In the genomic region with DNA sequence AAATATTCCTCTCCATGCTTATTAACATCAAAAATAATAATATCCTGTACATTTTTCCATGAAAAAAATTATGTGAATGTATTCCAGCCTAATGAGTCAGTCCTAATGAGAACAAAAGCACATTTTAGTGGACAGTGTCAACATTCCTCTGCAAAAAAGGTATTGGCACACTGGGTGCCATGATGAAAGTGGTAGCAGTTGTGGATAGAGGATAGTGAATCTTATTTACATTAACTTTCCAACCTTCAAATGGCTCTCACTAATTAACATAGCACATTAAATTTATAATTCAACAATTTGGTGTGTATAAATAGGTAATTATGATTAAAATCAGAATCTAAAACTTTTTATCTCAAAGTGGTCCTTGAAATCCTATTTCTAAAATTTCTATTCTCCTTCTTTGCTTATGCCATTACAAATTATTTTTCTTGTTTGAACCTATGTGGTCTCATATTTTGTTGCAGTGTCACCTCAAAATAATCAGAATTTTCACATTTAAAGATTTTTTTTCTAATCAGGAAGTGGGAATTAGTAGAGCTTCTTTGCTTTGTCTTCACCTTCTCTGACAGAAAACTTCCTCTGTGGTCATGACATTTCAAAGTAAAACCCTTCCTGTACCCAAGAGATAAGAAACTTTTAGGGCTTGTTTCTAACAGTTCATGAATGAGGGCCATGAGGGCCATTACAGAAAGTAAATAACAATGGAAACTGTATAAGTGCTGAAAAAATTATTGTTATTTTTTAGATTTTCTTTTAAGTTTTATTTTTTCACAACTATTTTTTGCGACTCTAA, we compare ENCODE assay signal across 1 cellular context.
A peak's percentile ranks its signal among the peaks of the same experiment; 100 is the strongest.
TF ChIP-seq lines count a peak whose summit lies in the region.

No MANE protein-coding gene starts in this region.

TF ChIP-seq in K562, 482 proteins besides CTCF, POLR2A, EP300 and RAD21 (continued from another document and continues in another):
- TF ChIP-seq, protein P1, sequence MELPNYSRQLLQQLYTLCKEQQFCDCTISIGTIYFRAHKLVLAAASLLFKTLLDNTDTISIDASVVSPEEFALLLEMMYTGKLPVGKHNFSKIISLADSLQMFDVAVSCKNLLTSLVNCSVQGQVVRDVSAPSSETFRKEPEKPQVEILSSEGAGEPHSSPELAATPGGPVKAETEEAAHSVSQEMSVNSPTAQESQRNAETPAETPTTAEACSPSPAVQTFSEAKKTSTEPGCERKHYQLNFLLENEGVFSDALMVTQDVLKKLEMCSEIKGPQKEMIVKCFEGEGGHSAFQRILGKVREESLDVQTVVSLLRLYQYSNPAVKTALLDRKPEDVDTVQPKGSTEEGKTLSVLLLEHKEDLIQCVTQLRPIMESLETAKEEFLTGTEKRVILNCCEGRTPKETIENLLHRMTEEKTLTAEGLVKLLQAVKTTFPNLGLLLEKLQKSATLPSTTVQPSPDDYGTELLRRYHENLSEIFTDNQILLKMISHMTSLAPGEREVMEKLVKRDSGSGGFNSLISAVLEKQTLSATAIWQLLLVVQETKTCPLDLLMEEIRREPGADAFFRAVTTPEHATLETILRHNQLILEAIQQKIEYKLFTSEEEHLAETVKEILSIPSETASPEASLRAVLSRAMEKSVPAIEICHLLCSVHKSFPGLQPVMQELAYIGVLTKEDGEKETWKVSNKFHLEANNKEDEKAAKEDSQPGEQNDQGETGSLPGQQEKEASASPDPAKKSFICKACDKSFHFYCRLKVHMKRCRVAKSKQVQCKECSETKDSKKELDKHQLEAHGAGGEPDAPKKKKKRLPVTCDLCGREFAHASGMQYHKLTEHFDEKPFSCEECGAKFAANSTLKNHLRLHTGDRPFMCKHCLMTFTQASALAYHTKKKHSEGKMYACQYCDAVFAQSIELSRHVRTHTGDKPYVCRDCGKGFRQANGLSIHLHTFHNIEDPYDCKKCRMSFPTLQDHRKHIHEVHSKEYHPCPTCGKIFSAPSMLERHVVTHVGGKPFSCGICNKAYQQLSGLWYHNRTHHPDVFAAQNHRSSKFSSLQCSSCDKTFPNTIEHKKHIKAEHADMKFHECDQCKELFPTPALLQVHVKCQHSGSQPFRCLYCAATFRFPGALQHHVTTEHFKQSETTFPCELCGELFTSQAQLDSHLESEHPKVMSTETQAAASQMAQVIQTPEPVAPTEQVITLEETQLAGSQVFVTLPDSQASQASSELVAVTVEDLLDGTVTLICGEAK (IDR thresholded peaks at IDR 0.05), result no peak
- TF ChIP-seq, protein P1 (CRISPR knock-in tag; IDR thresholded peaks at IDR 0.05), result no peak
- TF ChIP-seq NEUROD1 (IDR thresholded peaks at IDR 0.05; ENCODE audit: borderline replicate concordance, low read depth, low read length, partially characterized antibody), result peak; percentile 49
- TF ChIP-seq, protein P2, sequence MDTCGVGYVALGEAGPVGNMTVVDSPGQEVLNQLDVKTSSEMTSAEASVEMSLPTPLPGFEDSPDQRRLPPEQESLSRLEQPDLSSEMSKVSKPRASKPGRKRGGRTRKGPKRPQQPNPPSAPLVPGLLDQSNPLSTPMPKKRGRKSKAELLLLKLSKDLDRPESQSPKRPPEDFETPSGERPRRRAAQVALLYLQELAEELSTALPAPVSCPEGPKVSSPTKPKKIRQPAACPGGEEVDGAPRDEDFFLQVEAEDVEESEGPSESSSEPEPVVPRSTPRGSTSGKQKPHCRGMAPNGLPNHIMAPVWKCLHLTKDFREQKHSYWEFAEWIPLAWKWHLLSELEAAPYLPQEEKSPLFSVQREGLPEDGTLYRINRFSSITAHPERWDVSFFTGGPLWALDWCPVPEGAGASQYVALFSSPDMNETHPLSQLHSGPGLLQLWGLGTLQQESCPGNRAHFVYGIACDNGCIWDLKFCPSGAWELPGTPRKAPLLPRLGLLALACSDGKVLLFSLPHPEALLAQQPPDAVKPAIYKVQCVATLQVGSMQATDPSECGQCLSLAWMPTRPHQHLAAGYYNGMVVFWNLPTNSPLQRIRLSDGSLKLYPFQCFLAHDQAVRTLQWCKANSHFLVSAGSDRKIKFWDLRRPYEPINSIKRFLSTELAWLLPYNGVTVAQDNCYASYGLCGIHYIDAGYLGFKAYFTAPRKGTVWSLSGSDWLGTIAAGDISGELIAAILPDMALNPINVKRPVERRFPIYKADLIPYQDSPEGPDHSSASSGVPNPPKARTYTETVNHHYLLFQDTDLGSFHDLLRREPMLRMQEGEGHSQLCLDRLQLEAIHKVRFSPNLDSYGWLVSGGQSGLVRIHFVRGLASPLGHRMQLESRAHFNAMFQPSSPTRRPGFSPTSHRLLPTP (IDR thresholded peaks at IDR 0.05; ENCODE audit: borderline replicate concordance, extremely low read depth, insufficient read length), result no peak
- no peak for TF ChIP-seq ZNF175 (CRISPR knock-in tag; IDR thresholded peaks at IDR 0.05; ENCODE audit: low read depth)
- TF ChIP-seq ZBTB17 (CRISPR knock-in tag; IDR thresholded peaks at IDR 0.05), result no peak
- TF ChIP-seq, protein P3, sequence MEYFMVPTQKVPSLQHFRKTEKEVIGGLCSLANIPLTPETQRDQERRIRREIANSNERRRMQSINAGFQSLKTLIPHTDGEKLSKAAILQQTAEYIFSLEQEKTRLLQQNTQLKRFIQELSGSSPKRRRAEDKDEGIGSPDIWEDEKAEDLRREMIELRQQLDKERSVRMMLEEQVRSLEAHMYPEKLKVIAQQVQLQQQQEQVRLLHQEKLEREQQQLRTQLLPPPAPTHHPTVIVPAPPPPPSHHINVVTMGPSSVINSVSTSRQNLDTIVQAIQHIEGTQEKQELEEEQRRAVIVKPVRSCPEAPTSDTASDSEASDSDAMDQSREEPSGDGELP (CRISPR knock-in tag; IDR thresholded peaks at IDR 0.05; ENCODE audit: borderline replicate concordance), result no peak
- TF ChIP-seq SIX5 (IDR thresholded peaks at IDR 0.05; ENCODE audit: borderline replicate concordance in 1 of 2, insufficient read depth in 1 of 2, low read depth in 1 of 2, low read length in 2 of 2), result no peak
- TF ChIP-seq, protein P4, sequence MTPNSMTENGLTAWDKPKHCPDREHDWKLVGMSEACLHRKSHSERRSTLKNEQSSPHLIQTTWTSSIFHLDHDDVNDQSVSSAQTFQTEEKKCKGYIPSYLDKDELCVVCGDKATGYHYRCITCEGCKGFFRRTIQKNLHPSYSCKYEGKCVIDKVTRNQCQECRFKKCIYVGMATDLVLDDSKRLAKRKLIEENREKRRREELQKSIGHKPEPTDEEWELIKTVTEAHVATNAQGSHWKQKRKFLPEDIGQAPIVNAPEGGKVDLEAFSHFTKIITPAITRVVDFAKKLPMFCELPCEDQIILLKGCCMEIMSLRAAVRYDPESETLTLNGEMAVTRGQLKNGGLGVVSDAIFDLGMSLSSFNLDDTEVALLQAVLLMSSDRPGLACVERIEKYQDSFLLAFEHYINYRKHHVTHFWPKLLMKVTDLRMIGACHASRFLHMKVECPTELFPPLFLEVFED (CRISPR knock-in tag; conservative IDR thresholded peaks at IDR 0.05), result no peak
- no peak for TF ChIP-seq TAF9B (IDR thresholded peaks at IDR 0.05; ENCODE audit: partially characterized antibody)
- TF ChIP-seq, protein P5, sequence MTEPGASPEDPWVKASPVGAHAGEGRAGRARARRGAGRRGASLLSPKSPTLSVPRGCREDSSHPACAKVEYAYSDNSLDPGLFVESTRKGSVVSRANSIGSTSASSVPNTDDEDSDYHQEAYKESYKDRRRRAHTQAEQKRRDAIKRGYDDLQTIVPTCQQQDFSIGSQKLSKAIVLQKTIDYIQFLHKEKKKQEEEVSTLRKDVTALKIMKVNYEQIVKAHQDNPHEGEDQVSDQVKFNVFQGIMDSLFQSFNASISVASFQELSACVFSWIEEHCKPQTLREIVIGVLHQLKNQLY (CRISPR knock-in tag; conservative IDR thresholded peaks at IDR 0.05), result no peak
- TF ChIP-seq ZNF830 (CRISPR knock-in tag; IDR thresholded peaks at IDR 0.05), result no peak
- no peak for TF ChIP-seq SREBF1 (IDR thresholded peaks at IDR 0.05; ENCODE audit: borderline replicate concordance, low read depth, low read length)
- TF ChIP-seq THRAP3 (IDR thresholded peaks at IDR 0.05; ENCODE audit: borderline replicate concordance), result no peak
- TF ChIP-seq GATA2 (CRISPR knock-in tag; IDR thresholded peaks at IDR 0.05), result peak; percentile 69
- no peak for TF ChIP-seq SAP30 (IDR thresholded peaks at IDR 0.05; ENCODE audit: borderline replicate concordance, insufficient read depth, low read depth, low read length, poor library complexity, severe bottlenecking)
- TF ChIP-seq RHOXF2B (CRISPR knock-in tag; conservative IDR thresholded peaks at IDR 0.05), result no peak
- TF ChIP-seq, protein P6, sequence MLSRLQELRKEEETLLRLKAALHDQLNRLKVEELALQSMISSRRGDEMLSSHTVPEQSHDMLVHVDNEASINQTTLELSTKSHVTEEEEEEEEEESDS (CRISPR knock-in tag; IDR thresholded peaks at IDR 0.05), result no peak
- TF ChIP-seq MBD2 (IDR thresholded peaks at IDR 0.05; ENCODE audit: borderline replicate concordance, low read depth), result peak; percentile 56; the same call in 1 of the 2 replicates
- no peak for TF ChIP-seq SNIP1 (IDR thresholded peaks at IDR 0.05; ENCODE audit: low read depth)
- no peak for TF ChIP-seq KAT2B (IDR thresholded peaks at IDR 0.05; ENCODE audit: low read depth, low read length)
- TF ChIP-seq HMGN3 (IDR thresholded peaks at IDR 0.05; ENCODE audit: borderline replicate concordance, extremely low read depth, insufficient read length, low read depth, low read length), result no peak
- no peak for TF ChIP-seq XRCC5 (IDR thresholded peaks at IDR 0.05; ENCODE audit: low read depth, low read length)
- TF ChIP-seq ZNF12 (CRISPR knock-in tag; IDR thresholded peaks at IDR 0.05), result no peak
- no peak for TF ChIP-seq ZBED1 (IDR thresholded peaks at IDR 0.05)
- no peak for TF ChIP-seq ZNF232 (CRISPR knock-in tag; IDR thresholded peaks at IDR 0.05)
- TF ChIP-seq MYBL2 (IDR thresholded peaks at IDR 0.05; ENCODE audit: low read depth), result peak; percentile 80; the same call in 1 of the 2 replicates
- TF ChIP-seq MYBL2 (CRISPR knock-in tag; IDR thresholded peaks at IDR 0.05; ENCODE audit: borderline replicate concordance), result no peak
- no peak for TF ChIP-seq HDAC6 (IDR thresholded peaks at IDR 0.05; ENCODE audit: low read depth, low read length)
- TF ChIP-seq SIN3B (IDR thresholded peaks at IDR 0.05; ENCODE audit: low read depth), result no peak
- TF ChIP-seq ZNF431 (CRISPR knock-in tag; IDR thresholded peaks at IDR 0.05), result no peak
- no peak for TF ChIP-seq EHMT2 (IDR thresholded peaks at IDR 0.05)
- TF ChIP-seq SMARCB1 (IDR thresholded peaks at IDR 0.05; ENCODE audit: insufficient read length, low read depth), result no peak
- TF ChIP-seq TCF7L2 (IDR thresholded peaks at IDR 0.05; ENCODE audit: low read depth, low read length), result no peak
- TF ChIP-seq SIRT6 (IDR thresholded peaks at IDR 0.05; ENCODE audit: low read depth, low read length), result no peak
- no peak for TF ChIP-seq MCM3 (IDR thresholded peaks at IDR 0.05)
- TF ChIP-seq MYC (IDR thresholded peaks at IDR 0.05; ENCODE audit: low read depth, low read length), result peak; percentile 80
- TF ChIP-seq MYC (CRISPR knock-in tag; IDR thresholded peaks at IDR 0.05; ENCODE audit: borderline replicate concordance, low read depth), result 0 out of 2 replicates have a peak, but pooled peaks have one; percentile 61
- no peak for TF ChIP-seq JUNB (CRISPR knock-in tag; conservative IDR thresholded peaks at IDR 0.05)
- no peak for TF ChIP-seq TRIM28 (IDR thresholded peaks at IDR 0.05)
- TF ChIP-seq, protein P7, sequence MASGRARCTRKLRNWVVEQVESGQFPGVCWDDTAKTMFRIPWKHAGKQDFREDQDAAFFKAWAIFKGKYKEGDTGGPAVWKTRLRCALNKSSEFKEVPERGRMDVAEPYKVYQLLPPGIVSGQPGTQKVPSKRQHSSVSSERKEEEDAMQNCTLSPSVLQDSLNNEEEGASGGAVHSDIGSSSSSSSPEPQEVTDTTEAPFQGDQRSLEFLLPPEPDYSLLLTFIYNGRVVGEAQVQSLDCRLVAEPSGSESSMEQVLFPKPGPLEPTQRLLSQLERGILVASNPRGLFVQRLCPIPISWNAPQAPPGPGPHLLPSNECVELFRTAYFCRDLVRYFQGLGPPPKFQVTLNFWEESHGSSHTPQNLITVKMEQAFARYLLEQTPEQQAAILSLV (tag; IDR thresholded peaks at IDR 0.05), result no peak
- TF ChIP-seq CHD4 (IDR thresholded peaks at IDR 0.05; ENCODE audit: insufficient read depth, insufficient replicate concordance, low read depth, low read length, poor library complexity, severe bottlenecking), result no peak
- TF ChIP-seq HNRNPL (IDR thresholded peaks at IDR 0.05; ENCODE audit: low read depth, low read length), result no peak
- no peak for TF ChIP-seq NFIX (CRISPR knock-in tag; IDR thresholded peaks at IDR 0.05; ENCODE audit: low read depth)
- peak; percentile 94 for TF ChIP-seq MEIS2 (IDR thresholded peaks at IDR 0.05; ENCODE audit: partially characterized antibody)
- TF ChIP-seq KLF13 (tag; IDR thresholded peaks at IDR 0.05; ENCODE audit: borderline replicate concordance, low read depth), result 0 out of 2 replicates have a peak, but pooled peaks have one; percentile 28
- peak; percentile 56 for TF ChIP-seq EP400 (IDR thresholded peaks at IDR 0.05)
- TF ChIP-seq ZFP30 (CRISPR knock-in tag; IDR thresholded peaks at IDR 0.05; ENCODE audit: borderline replicate concordance), result no peak
- no peak for TF ChIP-seq ASH1L (IDR thresholded peaks at IDR 0.05; ENCODE audit: borderline replicate concordance, low read depth, partially characterized antibody)
- no peak for TF ChIP-seq CEBPB (tag; IDR thresholded peaks at IDR 0.05)
- TF ChIP-seq HIVEP1 (CRISPR knock-in tag; IDR thresholded peaks at IDR 0.05), result no peak
- no peak for TF ChIP-seq ZBTB7A (IDR thresholded peaks at IDR 0.05; ENCODE audit: borderline replicate concordance, control insufficient read depth, low read depth, low read length)
- TF ChIP-seq TAL1 (IDR thresholded peaks at IDR 0.05), result peak; percentile 90
